Comparison of ENCODE assay signal across 13 cellular contexts in genomic region chr3:150114273-150114672, GRCh38.
DNase-seq lines count a peak whose midpoint lies in the region; ATAC-seq and TF ChIP-seq lines count a peak whose summit lies in the region.
"Had no signal": no experiment of that assay in that cellular context is flagged by ENCODE, and none has a peak within 500 bp of the region (broad histone marks: within the 10 kb centered on the region; RNA-seq: fewer than 3 reads in every experiment).

No MANE protein-coding gene starts in this region.

- H3K9me3 ChIP-seq in SK-N-SH (no peaks in the 10 kb centered on the region), mesenchymal stem cell (ENCODE audit: control insufficient read depth, low read length) (no peaks in the 10 kb centered on the region), trophoblast cell (ENCODE audit: insufficient read depth, low read depth, low read length) (no peaks in the 10 kb centered on the region)

- H3K23ac ChIP-seq in mesenchymal stem cell (ENCODE audit: low read length in 2 of 2) (no peak overlapping the region), trophoblast cell (ENCODE audit: low read length) (no peak overlapping the region)

- no peak overlapping the region for H2BK5ac ChIP-seq in mesenchymal stem cell (ENCODE audit: low read depth, low read length, poor library complexity, severe bottlenecking)
- no peak overlapping the region for H2BK5ac ChIP-seq in trophoblast cell (ENCODE audit: low read depth, low read length, poor library complexity)

- ATAC-seq in GM19023 (IDR thresholded peaks at IDR 0.05; ENCODE audit: unreplicated experiment): no peak
- ATAC-seq: CD8-positive, alpha-beta T cell; HepG2 had no signal

- H3K14ac ChIP-seq in mesenchymal stem cell (ENCODE audit: low read length in 2 of 2) (no peak overlapping the region), trophoblast cell (ENCODE audit: low read length) (no peak overlapping the region)

- peak overlapping the region in 1 of 2 experiments; percentile 39; a peak in 1 of 4 replicates for H3K27ac ChIP-seq in SK-N-SH (ENCODE audit: low read depth in 2 of 2, low read length in 1 of 2)
- no peak overlapping the region for H3K27ac ChIP-seq in mesenchymal stem cell (ENCODE audit: low read length, poor library complexity, severe bottlenecking)
- H3K27ac ChIP-seq in trophoblast cell (ENCODE audit: low read depth, low read length): no peak overlapping the region
- H3K27ac ChIP-seq: 22Rv1 had no signal

- no peak overlapping the region for H2BK15ac ChIP-seq in mesenchymal stem cell (ENCODE audit: low read depth, poor library complexity, severe bottlenecking)

- H3K27me3 ChIP-seq in SK-N-SH (ENCODE audit: insufficient read depth): no peaks in the 10 kb centered on the region
- H3K27me3 ChIP-seq in mesenchymal stem cell (ENCODE audit: control insufficient read depth in 1 of 2, insufficient read depth in 1 of 2, low read length in 2 of 2): no peaks in the 10 kb centered on the region
- H3K27me3 ChIP-seq in trophoblast cell (ENCODE audit: insufficient read depth, low read length): no peaks in the 10 kb centered on the region

- no peak overlapping the region for H2BK12ac ChIP-seq in mesenchymal stem cell (ENCODE audit: low read length in 2 of 2)
- peak overlapping the region; percentile 40 for H2BK12ac ChIP-seq in trophoblast cell (ENCODE audit: low read length)

- H3K79me1 ChIP-seq in mesenchymal stem cell (replicated peaks; ENCODE audit: low read length, poor library complexity, severe bottlenecking) (no peaks in the 10 kb centered on the region), trophoblast cell (ENCODE audit: low read length) (peaks cover 8% of the 10 kb centered on the region)

- H4K91ac ChIP-seq in mesenchymal stem cell (ENCODE audit: low read length): no peak overlapping the region
- no peak overlapping the region for H4K91ac ChIP-seq in trophoblast cell (ENCODE audit: low read depth, low read length)

- POLR2A ChIA-PET in SK-N-SH (lab: Yijun Ruan, JAX): no interaction called here

- no peak for TF ChIP-seq EP300 in SK-N-SH (IDR thresholded peaks at IDR 0.05; ENCODE audit: borderline replicate concordance in 1 of 2, low read depth in 1 of 2, low read length in 1 of 2)

- TF ChIP-seq CTCF in SK-N-SH (IDR thresholded peaks at IDR 0.05): no peak

- H2AK5ac ChIP-seq in mesenchymal stem cell (ENCODE audit: low read length, severe bottlenecking) (no peak overlapping the region), trophoblast cell (ENCODE audit: low read length) (no peak overlapping the region)

- H3K9me2 ChIP-seq in SK-N-SH: no peaks in the 10 kb centered on the region

- H3K18ac ChIP-seq in mesenchymal stem cell (ENCODE audit: low read depth in 1 of 2, low read length in 2 of 2) (no peak overlapping the region), trophoblast cell (ENCODE audit: low read length) (no peak overlapping the region)

- H2BK120ac ChIP-seq in mesenchymal stem cell (ENCODE audit: low read depth, low read length) (no peak overlapping the region), trophoblast cell (ENCODE audit: insufficient read depth, low read length, poor library complexity) (no peak overlapping the region)

- CTCF ChIA-PET in SK-N-SH (lab: Yijun Ruan, JAX): interaction anchor here (1.2 kb wide), 1 partner anchor 15 kb away, joined by 3 read pairs; no protein-coding TSS in a partner anchor

- H3K4ac ChIP-seq in mesenchymal stem cell (ENCODE audit: low read depth in 1 of 2, low read length in 2 of 2): no peak overlapping the region
- no peak overlapping the region for H3K4ac ChIP-seq in trophoblast cell (ENCODE audit: low read depth, low read length)

- no peaks in the 10 kb centered on the region for H3K79me2 ChIP-seq in SK-N-SH (ENCODE audit: insufficient read depth)
- H3K79me2 ChIP-seq in trophoblast cell (ENCODE audit: control insufficient read depth, insufficient read depth, low read length, poor library complexity): no peaks in the 10 kb centered on the region

- TF ChIP-seq RAD21 in SK-N-SH (IDR thresholded peaks at IDR 0.05; ENCODE audit: low read length): no peak

- H3K4me2 ChIP-seq in SK-N-SH: peak overlapping the region; percentile 59; the same call in 1 of the 2 replicates
- no peak overlapping the region for H3K4me2 ChIP-seq in mesenchymal stem cell (ENCODE audit: low read length, poor library complexity, severe bottlenecking)
- no peak overlapping the region for H3K4me2 ChIP-seq in trophoblast cell (ENCODE audit: low read length)

- no peak overlapping the region for H4K12ac ChIP-seq in trophoblast cell (ENCODE audit: low read depth, low read length)

- H3K9ac ChIP-seq in SK-N-SH (no peak overlapping the region), mesenchymal stem cell (ENCODE audit: low read length) (no peak overlapping the region), trophoblast cell (ENCODE audit: low read length) (no peak overlapping the region)

- H2AFZ ChIP-seq in SK-N-SH (ENCODE audit: low read depth) (peak overlapping the region; percentile 39; the same call in 1 of the 2 replicates), mesenchymal stem cell (ENCODE audit: low read depth, low read length) (no peak overlapping the region), trophoblast cell (ENCODE audit: insufficient read depth, low read length, poor library complexity) (no peak overlapping the region)

- H4K20me1 ChIP-seq in SK-N-SH (ENCODE audit: insufficient read depth): no peaks in the 10 kb centered on the region

- H3K36me3 ChIP-seq in SK-N-SH (replicated peaks in 1 of 2; ENCODE audit: control insufficient read depth in 1 of 2, insufficient read depth in 2 of 2, low read length in 1 of 2): no peaks in the 10 kb centered on the region
- H3K36me3 ChIP-seq in mesenchymal stem cell (ENCODE audit: control insufficient read depth in 1 of 2, insufficient read depth in 2 of 2, low read depth in 1 of 2, low read length in 2 of 2): no peaks in the 10 kb centered on the region
- no peaks in the 10 kb centered on the region for H3K36me3 ChIP-seq in trophoblast cell (ENCODE audit: control insufficient read depth in 1 of 2, insufficient read depth in 2 of 2, low read length in 2 of 2)

- no peak overlapping the region for H3K4me3 ChIP-seq in SK-N-SH (ENCODE audit: low read depth in 2 of 2, low read length in 1 of 2)
- H3K4me3 ChIP-seq in mesenchymal stem cell (ENCODE audit: insufficient read depth in 1 of 2, low read depth in 1 of 2, low read length in 2 of 2): no peak overlapping the region
- H3K4me3 ChIP-seq in trophoblast cell (ENCODE audit: low read depth, low read length): no peak overlapping the region

- DNase-seq in ELF-1 (ENCODE audit: low read depth, low spot score) (peak; percentile 34), SK-N-SH (no peak), mesenchymal stem cell (no peak), trophoblast cell (no peak), middle frontal gyrus (ENCODE audit: extremely low spot score, low spot score) (no peak), MV-4-11 (lab: John Stamatoyannopoulos, UW) (no peak), retina (no peak)
- DNase-seq: CD8-positive, alpha-beta T cell; COR-L47; DND-41 had no signal

- whole genome bisulfite sequencing in SK-N-SH (ENCODE audit: low lambda C conversion rate): 90% methylated on average over 2 of the region's 2 CpGs
- 81% methylated on average over 2 of the region's 2 CpGs for WGBS in mesenchymal stem cell
- no CpG with 5 or more reads among the region's 2 CpGs for WGBS in trophoblast cell (ENCODE audit: extremely low coverage, insufficient coverage, insufficient read length)

- peaks cover 0 to 11% of the 10 kb centered on the region in 2 experiments; a peak in 2 of 4 replicates for H3K4me1 ChIP-seq in SK-N-SH (ENCODE audit: control insufficient read depth in 1 of 2, insufficient read depth in 2 of 2, low read depth in 1 of 2, low read length in 1 of 2)
- no peaks in the 10 kb centered on the region for H3K4me1 ChIP-seq in mesenchymal stem cell (ENCODE audit: control insufficient read depth, insufficient read depth, low read depth, low read length)
- H3K4me1 ChIP-seq in trophoblast cell (ENCODE audit: control insufficient read depth in 1 of 2, insufficient read depth in 2 of 2, low read length in 2 of 2): peaks cover 8 to 17% of the 10 kb centered on the region in 2 experiments

- peaks cover 4% of the 10 kb centered on the region for H3F3A ChIP-seq in SK-N-SH (replicated peaks; ENCODE audit: insufficient read depth)

- H4K8ac ChIP-seq in mesenchymal stem cell (ENCODE audit: low read length): peak overlapping the region; percentile 84
- H4K8ac ChIP-seq in trophoblast cell (ENCODE audit: low read depth, low read length): no peak overlapping the region

TF ChIP-seq in SK-N-SH, 30 proteins besides CTCF, POLR2A, EP300 and RAD21 (continues in another document):
- TF ChIP-seq SIN3A (IDR thresholded peaks at IDR 0.05; ENCODE audit: borderline replicate concordance, low read depth, low read length): no peak
- no peak for TF ChIP-seq POLR2AphosphoS5 (IDR thresholded peaks at IDR 0.05; ENCODE audit: low read depth, low read length)
- TF ChIP-seq GATA2 (CRISPR knock-in tag; IDR thresholded peaks at IDR 0.05): no peak
- no peak for TF ChIP-seq MEF2A (IDR thresholded peaks at IDR 0.05; ENCODE audit: borderline replicate concordance, low read depth)
- no peak for TF ChIP-seq IRF3 (IDR thresholded peaks at IDR 0.05; ENCODE audit: low read depth, low read length)
- no peak for TF ChIP-seq PBX3 (IDR thresholded peaks at IDR 0.05)
- TF ChIP-seq USF1 (IDR thresholded peaks at IDR 0.05; ENCODE audit: borderline replicate concordance, low read depth): no peak
